Comparison of ENCODE assay signal across 18 cellular contexts in genomic region chr10:88297103-88297502, GRCh38.
"Had no signal": no experiment of that assay in that cellular context is flagged by ENCODE, and none has a peak within 500 bp of the region (broad histone marks: within the 10 kb centered on the region; RNA-seq: fewer than 3 reads in every experiment).

No MANE protein-coding gene starts in this region.

- H3K27ac ChIP-seq: ascending aorta, breast epithelium, dorsolateral prefrontal cortex, foreskin keratinocyte, transverse colon, vagina had no signal

- H3K4me3 ChIP-seq: ascending aorta, breast epithelium, dorsolateral prefrontal cortex, smooth muscle cell, transverse colon, vagina had no signal

- DNase-seq: activated B cell treated with CpG ODN at 0.5 μM for 24 hours; activated CD4-positive, alpha-beta T cell treated with anti-CD3 and anti-CD28 coated beads, Interleukin-2, amount 10 ng/mL, durations not matched to agents 24 days and 14 days; activated CD8-positive, alpha-beta memory T cell treated with anti-CD3 and anti-CD28 coated beads, Interleukin-2, amount 50 U/mL, for 48 hours; activated naive CD4-positive, alpha-beta T cell treated with Interleukin-2 at 50 U/mL for 16 hours; dorsolateral prefrontal cortex; foreskin keratinocyte; glutamatergic neuron; right cardiac atrium; stimulated activated naive CD8-positive, alpha-beta T cell treated with anti-CD3 and anti-CD28 coated beads, Interleukin-15, Interleukin-2, amounts not matched to agents 100 U/mL and 50 U/mL, for 24 hours; T-helper 2 cell; transverse colon had no signal

- H3K4me1 ChIP-seq: ascending aorta, breast epithelium, foreskin keratinocyte, transverse colon, vagina had no signal

- H3K9me3 Mint-ChIP-seq: activated B cell treated with CpG ODN at 0.5 μM for 24 hours, mesothelial cell of epicardium had no signal

- H3K4me3 Mint-ChIP-seq: activated B cell treated with CpG ODN at 0.5 μM for 24 hours; activated CD4-positive, alpha-beta T cell treated with anti-CD3 and anti-CD28 coated beads, Interleukin-2, amount 10 ng/mL, durations not matched to agents 24 days and 14 days; activated T-helper 1 cell treated with anti-CD3 and anti-CD28 coated beads, Interleukin-12 subunit alpha, Interleukin-12 subunit beta, Interleukin-2, Interleukin-4 antibody, amounts not matched to agents 30 ng/mL and 10 ng/mL and 1 ng/mL, durations not matched to agents 14 hours and 24 hours and 36 hours; mesothelial cell of epicardium had no signal

- H3K9me3 ChIP-seq: ascending aorta, breast epithelium, transverse colon, vagina had no signal

- ATAC-seq: foreskin keratinocyte; right cardiac atrium; stimulated activated naive CD8-positive, alpha-beta T cell treated with anti-CD3 and anti-CD28 coated beads, Interleukin-15, Interleukin-2, amounts not matched to agents 100 U/mL and 50 U/mL, for 24 hours had no signal

- H3K4me2 ChIP-seq: smooth muscle cell had no signal

- H3K36me3 ChIP-seq: ascending aorta, breast epithelium, transverse colon, vagina had no signal

- H3K36me3 Mint-ChIP-seq: mesothelial cell of epicardium had no signal

- H3K27ac Mint-ChIP-seq: activated B cell treated with CpG ODN at 0.5 μM for 24 hours; activated CD4-positive, alpha-beta T cell treated with anti-CD3 and anti-CD28 coated beads, Interleukin-2, amount 10 ng/mL, durations not matched to agents 24 days and 14 days; activated T-helper 1 cell treated with anti-CD3 and anti-CD28 coated beads, Interleukin-12 subunit alpha, Interleukin-12 subunit beta, Interleukin-2, Interleukin-4 antibody, amounts not matched to agents 30 ng/mL and 10 ng/mL and 1 ng/mL, durations not matched to agents 14 hours and 24 hours and 36 hours; mesothelial cell of epicardium; progenitor cell of endocrine pancreas had no signal

- H3K27me3 ChIP-seq: ascending aorta, breast epithelium, dorsolateral prefrontal cortex, foreskin keratinocyte, transverse colon, vagina had no signal

- H3K27me3 Mint-ChIP-seq: activated B cell treated with CpG ODN at 0.5 μM for 24 hours; activated CD4-positive, alpha-beta T cell treated with anti-CD3 and anti-CD28 coated beads, Interleukin-2, amount 10 ng/mL, durations not matched to agents 24 days and 14 days; progenitor cell of endocrine pancreas had no signal
